Comparison of ENCODE assay signal across 8 cellular contexts in the genomic region with DNA sequence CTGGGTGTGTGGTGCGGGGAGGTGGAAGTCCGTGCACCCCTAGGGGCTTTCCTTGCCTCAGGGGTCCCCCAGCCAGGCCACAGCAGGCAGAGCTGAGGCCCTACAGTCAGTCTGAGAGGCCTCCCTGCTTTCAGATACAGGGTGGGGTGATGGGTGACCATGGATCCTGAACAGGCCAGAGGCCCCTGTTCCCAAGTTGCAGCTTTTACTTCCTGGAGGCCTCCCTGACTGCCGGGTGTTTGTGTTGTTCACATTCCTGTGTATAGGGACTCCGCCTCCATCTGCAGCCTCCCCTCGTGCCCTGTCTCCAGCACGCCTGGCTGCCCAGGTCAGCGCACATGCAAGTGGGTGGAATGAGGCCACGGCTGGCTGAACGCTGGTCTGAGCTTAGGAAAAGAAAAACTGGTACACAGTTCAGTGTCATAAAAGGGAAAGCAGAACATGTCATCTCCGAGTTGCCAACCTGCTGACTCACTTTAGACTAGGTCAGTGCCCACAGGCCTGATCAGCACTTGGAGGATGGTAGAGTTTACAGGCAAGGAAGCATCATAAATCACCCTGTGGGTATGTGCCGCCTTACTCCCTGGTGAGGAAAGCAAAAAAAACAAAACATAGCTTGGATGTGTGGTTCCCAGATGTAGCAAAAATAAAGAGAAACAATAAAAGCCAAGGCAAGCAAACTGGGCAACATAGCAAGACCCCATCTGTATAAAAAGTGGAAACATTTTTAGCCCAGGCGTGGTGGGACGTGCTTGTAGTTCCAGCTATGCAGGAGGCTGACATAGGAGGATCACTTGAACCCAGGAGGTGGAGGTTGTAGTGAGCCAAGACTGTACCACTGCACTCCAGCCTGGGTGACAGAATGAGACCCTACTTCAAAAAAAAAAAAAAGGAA. TPM values are rescaled to one million over a fixed set of nuclear protein-coding genes. Genes with fewer than 3 reads are reported as not detected.
DNase-seq lines count a peak whose midpoint lies in the region; ATAC-seq, FAIRE-seq and TF ChIP-seq lines count a peak whose summit lies in the region.

No MANE protein-coding gene starts in this region.

- WGBS in small intestine, 3 donors = 37 to 59% (median 53%) methylated on average over 13 of the region's 13 CpGs

- DNase-seq in NT2/D1 (ENCODE audit: low read depth, low spot score) = no peak
- peak; percentile 86 to 87 for DNase-seq in foreskin fibroblast
- DNase-seq in small intestine = peak; percentile 68
- DNase-seq in hypothalamus (lab: John Stamatoyannopoulos, UW) = no peak
- no peak for DNase-seq in cerebellar nuclear complex (lab: John Stamatoyannopoulos, UW)
- DNase-seq in stimulated activated naive CD8-positive, alpha-beta T cell treated with anti-CD3 and anti-CD28 coated beads, Interleukin-15, Interleukin-2, amounts not matched to agents 100 U/mL and 50 U/mL, for 24 hours = no peak

- ATAC-seq in GM21529 (IDR thresholded peaks at IDR 0.05; ENCODE audit: unreplicated experiment) (peak; percentile 28), HG03571 (IDR thresholded peaks at IDR 0.05; ENCODE audit: unreplicated experiment) (no peak)
- ATAC-seq in stimulated activated naive CD8-positive, alpha-beta T cell treated with anti-CD3 and anti-CD28 coated beads, Interleukin-15, Interleukin-2, amounts not matched to agents 100 U/mL and 50 U/mL, for 24 hours = no peak

- no peak for TF ChIP-seq CTCF in foreskin fibroblast (IDR thresholded peaks at IDR 0.05; ENCODE audit: low read depth, low read length)

- H3K9me3 ChIP-seq in NT2/D1 (ENCODE audit: insufficient read depth, low read length) = no peaks in the 10 kb centered on the region
- H3K9me3 ChIP-seq in small intestine (ENCODE audit: control insufficient read depth, low read depth) = no peaks in the 10 kb centered on the region

- H3K27ac ChIP-seq in small intestine (ENCODE audit: low read depth in 1 of 2, low read length in 1 of 2) = peak overlapping the region in 1 of 2 donors; percentile 64

- peaks cover 9% of the 10 kb centered on the region for H3K4me1 ChIP-seq in NT2/D1 (ENCODE audit: insufficient read depth, insufficient read length)
- peaks cover 3 to 4% of the 10 kb centered on the region in 2 donors for H3K4me1 ChIP-seq in small intestine (ENCODE audit: control insufficient read depth in 2 of 2, insufficient read depth in 1 of 2, low read depth in 1 of 2, low read length in 1 of 2)

- H3K4me3 ChIP-seq in NT2/D1 (ENCODE audit: insufficient read length, low read depth) (no peak overlapping the region), foreskin fibroblast (ENCODE audit: low read depth in 1 of 2, low read length in 2 of 2) (no peak overlapping the region), small intestine (ENCODE audit: low read depth in 1 of 2, low read length in 2 of 2) (no peak overlapping the region)

- H3K27me3 ChIP-seq in NT2/D1 (ENCODE audit: insufficient read depth, insufficient read length) (peaks cover 3% of the 10 kb centered on the region), small intestine (ENCODE audit: control insufficient read depth in 2 of 2, insufficient read depth in 2 of 2, low read length in 2 of 2) (no peaks in the 10 kb centered on the region)

- H3K9ac ChIP-seq in NT2/D1 (ENCODE audit: insufficient read length, low read depth) = peak overlapping the region; percentile 36

- H3K36me3 ChIP-seq in NT2/D1 (ENCODE audit: insufficient read depth, insufficient read length, low read length) = peaks cover 33% of the 10 kb centered on the region
- H3K36me3 ChIP-seq in small intestine (ENCODE audit: control insufficient read depth in 2 of 2, insufficient read depth in 2 of 2, low read length in 2 of 2) = peaks cover 0 to 6% of the 10 kb centered on the region in 2 donors

- no peak for FAIRE-seq in small intestine (lab: Jason Lieb, UNC)

RNA-seq across cellular contexts. Expression of a gene that starts 6.2 kb away (rescaled TPM):
- polyA plus RNA-seq in small intestine = 1 to 10 TPM; 2.0 to 8.5 (median 4.9) TPM

RNA-seq across cellular contexts. Expression of a gene that starts 13.0 kb away (rescaled TPM):
- 1 to 10 TPM; 5.4 to 7.4 (median 5.7) TPM for polyA plus RNA-seq in small intestine

RNA-seq across cellular contexts. Expression of a gene that starts 22.2 kb away (rescaled TPM):
- polyA plus RNA-seq in small intestine = 10 to 100 TPM; 14.3 to 21.5 (median 15.9) TPM

RNA-seq across cellular contexts. Expression of a gene that starts 52.6 kb away (rescaled TPM):
- polyA plus RNA-seq in small intestine = 1 to 10 TPM; 3.8 to 6.6 (median 5.1) TPM

RNA-seq across cellular contexts. Expression of a gene that starts 52.7 kb away (rescaled TPM):
- 10 to 100 TPM; 13.6 to 26.7 (median 13.8) TPM for polyA plus RNA-seq in small intestine

Comparison
In these comparisons a context has a peak if more than half of its experiments do, and no peak if none do; other contexts are left out.
1. DNase-seq: peak in foreskin fibroblast (2 of 2) and small intestine (single experiment); none in NT2/D1 (single experiment), hypothalamus (0 of 51), cerebellar nuclear complex (0 of 2) and stimulated activated naive CD8-positive, alpha-beta T cell treated with anti-CD3 and anti-CD28 coated beads, Interleukin-15, Interleukin-2, amounts not matched to agents 100 U/mL and 50 U/mL, for 24 hours (single experiment).